ENCODE assay signal across 9 cellular contexts in genomic region chr17:75634376-75634740, GRCh38. TPM values are rescaled to one million over a fixed set of nuclear protein-coding genes. Genes with fewer than 3 reads are reported as not detected.
DNase-seq lines count a peak whose midpoint lies in the region; ATAC-seq, FAIRE-seq and TF ChIP-seq lines count a peak whose summit lies in the region.
"Had no signal": no experiment of that assay in that cellular context is flagged by ENCODE, and none has a peak within 500 bp of the region (broad histone marks: within the 10 kb centered on the region; RNA-seq: fewer than 3 reads in every experiment).

No MANE protein-coding gene starts in this region.

- H3K9me3 ChIP-seq in H1 (ENCODE audit: insufficient read depth in 2 of 2, low read depth in 1 of 2, low read length in 1 of 2), result no peaks in the 10 kb centered on the region
- no peaks in the 10 kb centered on the region for H3K9me3 ChIP-seq in mucosa of stomach (ENCODE audit: control insufficient read depth, low read length)
- no peaks in the 10 kb centered on the region for H3K9me3 ChIP-seq in tibial nerve

- CTCF ChIA-PET in RWPE1 (lab: Yijun Ruan, JAX) (interaction anchor here (0.5 to 3.3 kb wide), 22 partner anchors 8 to 848 kb away, joined by 3 to 54 read pairs (median 6); partner anchors contain the start of genes CASKIN2, MIF4GD, RECQL5 and SAP30BP), H1 (lab: Charles Lee; ENCODE audit: partially characterized antibody) (interaction anchor here (0.6 to 59.2 kb wide), 33 partner anchors 10 to 404 kb away, joined by 3 to 2200 read pairs (median 6); partner anchors contain the start of genes RECQL5, SAP30BP, SMIM5 and TSEN54)

- no peak for ATAC-seq in HG02759 (IDR thresholded peaks at IDR 0.05; ENCODE audit: unreplicated experiment)
- ATAC-seq: activated CD4-positive, CD25-positive, alpha-beta regulatory T cell treated with anti-CD3 and anti-CD28 coated beads, Interleukin-2, amount 50 U/mL, for 24 hours had no signal

- no peak overlapping the region for H3K23ac ChIP-seq in H1 (ENCODE audit: insufficient read length)

- H2AK5ac ChIP-seq in H1 (ENCODE audit: low read depth, low read length), result no peak overlapping the region

- no peak overlapping the region for H2BK15ac ChIP-seq in H1 (ENCODE audit: low read length)

- H2BK120ac ChIP-seq in H1 (replicated peaks; ENCODE audit: low read depth, low read length), result no peak overlapping the region

- TF ChIP-seq EP300 in H1 (IDR thresholded peaks at IDR 0.05; ENCODE audit: borderline replicate concordance in 1 of 2, low read depth in 2 of 2, low read length in 2 of 2), result no peak
- no peak for TF ChIP-seq EP300 in tibial nerve (IDR thresholded peaks at IDR 0.05)

- H3K79me2 ChIP-seq in H1 (ENCODE audit: control insufficient read depth in 1 of 2, insufficient read depth in 2 of 2, low read length in 2 of 2), result no peaks in the 10 kb centered on the region

- peaks cover 0 to 16% (median 11%) of the 10 kb centered on the region in 4 experiments; a peak in 5 of 7 replicates for H3K4me1 ChIP-seq in H1 (replicated peaks in 1 of 4; ENCODE audit: control insufficient read depth in 3 of 4, insufficient read depth in 4 of 4, low read length in 3 of 4)
- H3K4me1 ChIP-seq in mucosa of stomach (ENCODE audit: control insufficient read depth, insufficient read depth, low read length), result peaks cover 68% of the 10 kb centered on the region
- peaks cover 0 to 49% (median 29%) of the 10 kb centered on the region in 4 donors for H3K4me1 ChIP-seq in tibial nerve

- no peaks in the 10 kb centered on the region for H3K23me2 ChIP-seq in H1 (ENCODE audit: low read depth, low read length)

- no peak for FAIRE-seq in H1 (lab: Jason Lieb, UNC)
- FAIRE-seq: bronchial epithelial cell had no signal

- H3K4me2 ChIP-seq in H1 (ENCODE audit: insufficient read depth in 1 of 2, low read depth in 2 of 2, low read length in 2 of 2), result peak overlapping the region; percentile 20 to 45; a peak in 2 of 4 replicates

- H3K18ac ChIP-seq in H1 (ENCODE audit: extremely low read depth, low read length), result no peak overlapping the region

- 88% methylated on average over 9 of the region's 9 CpGs; no CpG with 5 or more reads in 1 of the 2 experiments for WGBS in H1 (ENCODE audit: extremely low coverage in 1 of 2, insufficient coverage in 1 of 2, insufficient read length in 1 of 2, insufficient replicate concordance in 2 of 2, low coverage in 1 of 2, low lambda C conversion rate in 2 of 2, missing lambda C conversion rate in 1 of 2), 2 experiments
- 16 to 45% methylated on average over 4 to 8 of the region's 9 CpGs for WGBS in tibial nerve, 2 donors

- no peak for DNase-seq in RWPE1 (ENCODE audit: low spot score)
- DNase-seq in H1 (ENCODE audit: low read depth in 1 of 2, low spot score in 2 of 2), result no peak
- DNase-seq in tibial nerve (ENCODE audit: low spot score in 2 of 2), result no peak
- no peak for DNase-seq in CD1c-positive myeloid dendritic cell (ENCODE audit: extremely low spot score)
- DNase-seq in activated naive CD4-positive, alpha-beta T cell treated with anti-CD3 and anti-CD28 coated beads, Interleukin-2, amount 50 U/mL, for 16 hours, result no peak

- H3K4ac ChIP-seq in H1 (replicated peaks; ENCODE audit: insufficient read length, low read depth, low read length), result no peak overlapping the region

- H3K27me3 ChIP-seq in H1 (replicated peaks in 1 of 4; ENCODE audit: control insufficient read depth in 3 of 4, extremely low read depth in 1 of 4, insufficient read depth in 3 of 4, low read length in 3 of 4), result no peaks in the 10 kb centered on the region
- no peaks in the 10 kb centered on the region for H3K27me3 ChIP-seq in mucosa of stomach (ENCODE audit: control insufficient read depth, insufficient read depth, low read length)
- H3K27me3 ChIP-seq in tibial nerve, result no peaks in the 10 kb centered on the region

- H2BK5ac ChIP-seq in H1 (ENCODE audit: low read depth, low read length), result no peak overlapping the region

- no peak overlapping the region for H4K5ac ChIP-seq in H1 (ENCODE audit: insufficient read length, low read depth, low read length)

- no peak for TF ChIP-seq CTCF in RWPE1 (conservative IDR thresholded peaks at IDR 0.05; ENCODE audit: low read depth)
- TF ChIP-seq CTCF in H1 (IDR thresholded peaks at IDR 0.05; ENCODE audit: control extremely low read depth in 1 of 3, insufficient read depth in 1 of 3, low read depth in 1 of 3, low read length in 3 of 3), result no peak
- no peak for TF ChIP-seq CTCF in tibial nerve (IDR thresholded peaks at IDR 0.05)

- no peak overlapping the region for H3K14ac ChIP-seq in H1 (ENCODE audit: insufficient read length)

- peaks cover 5 to 20% of the 10 kb centered on the region in 2 experiments for H4K20me1 ChIP-seq in H1 (replicated peaks in 1 of 2; ENCODE audit: control insufficient read depth in 1 of 2, insufficient read depth in 2 of 2, low read length in 2 of 2)

- no peaks in the 10 kb centered on the region for H3K79me1 ChIP-seq in H1 (ENCODE audit: low read depth, low read length)

- POLR2A ChIA-PET in RWPE1 (lab: Yijun Ruan, JAX; ENCODE audit: low non-redundant PET) (no interaction called here), H1 (lab: Charles Lee; ENCODE audit: partially characterized antibody) (interaction anchor here (0.8 to 3.4 kb wide), 13 partner anchors 9 to 1196 kb away, joined by 3 to 19 read pairs (median 4); partner anchors contain the start of genes RECQL5 and SAP30BP)

- H3K56ac ChIP-seq in H1 (replicated peaks; ENCODE audit: insufficient read length, low read depth, low read length), result no peak overlapping the region

- no peak overlapping the region for H2BK20ac ChIP-seq in H1 (ENCODE audit: low read length)

- H3K4me3 ChIP-seq in H1 (ENCODE audit: extremely low read depth in 1 of 4, insufficient read depth in 2 of 4, low read depth in 3 of 4, low read length in 4 of 4), result no peak overlapping the region; a peak in 2 of 8 replicates
- peak overlapping the region; percentile 78 for H3K4me3 ChIP-seq in mucosa of stomach (ENCODE audit: low read length)
- peak overlapping the region; percentile 39 to 59 (median 42) for H3K4me3 ChIP-seq in tibial nerve

- no peak overlapping the region for H2BK12ac ChIP-seq in H1 (ENCODE audit: low read depth, low read length)

- peaks cover 0 to 3% (median under 1%) of the 10 kb centered on the region in 4 experiments; a peak in 2 of 8 replicates for H3K36me3 ChIP-seq in H1 (ENCODE audit: control insufficient read depth in 2 of 4, insufficient read depth in 4 of 4, low read length in 3 of 4)
- peaks cover 12% of the 10 kb centered on the region for H3K36me3 ChIP-seq in mucosa of stomach (ENCODE audit: control insufficient read depth, insufficient read depth, low read length)
- H3K36me3 ChIP-seq in tibial nerve, result peaks cover 0 to 38% (median 0%) of the 10 kb centered on the region in 3 donors

- no peak for TF ChIP-seq RAD21 in H1 (IDR thresholded peaks at IDR 0.05 in 1 of 2, conservative IDR thresholded peaks at IDR 0.05 in 1 of 2; ENCODE audit: low read depth in 2 of 2, low read length in 2 of 2)

- peak overlapping the region; percentile 70 for H3K27ac ChIP-seq in RWPE1
- H3K27ac ChIP-seq in H1 (ENCODE audit: low read depth, low read length), result no peak overlapping the region
- H3K27ac ChIP-seq in tibial nerve, result peak overlapping the region; percentile 60 to 95 (median 88)

- TF ChIP-seq POLR2A in H1 (IDR thresholded peaks at IDR 0.05; ENCODE audit: control extremely low read depth in 1 of 2, low read depth in 2 of 2, low read length in 2 of 2), result no peak
- TF ChIP-seq POLR2A in tibial nerve (IDR thresholded peaks at IDR 0.05), result no peak

- H2AFZ ChIP-seq in H1 (ENCODE audit: low read length), result no peak overlapping the region

- no peak overlapping the region for H4K91ac ChIP-seq in H1 (replicated peaks; ENCODE audit: insufficient read length, low read length)

- H3K9ac ChIP-seq in H1 (replicated peaks in 1 of 4; ENCODE audit: extremely low read depth in 1 of 4, low read depth in 3 of 4, low read length in 3 of 4) (no peak overlapping the region), mucosa of stomach (ENCODE audit: low read length) (peak overlapping the region; percentile 90)

- no peak overlapping the region for H4K8ac ChIP-seq in H1 (ENCODE audit: extremely low read depth, insufficient read depth, low read length)

RNA-seq across cellular contexts. Expression of gene SMIM5, which starts 1.1 kb away (rescaled TPM):
- not detected in 2 replicates for total RNA-seq in H1 (2021; fragmentation: NEBNext Ultra II Directional; extraction: Animal tissue kit (Norgen Biotek cat#: 25700))
- not detected in 2 replicates for polyA plus RNA-seq in H1 (2011; rRNA removed)
- polyA plus RNA-seq in H1 (2011; cell fraction: cytosol; rRNA removed), result not detected
- polyA plus RNA-seq in H1 (2011; cell fraction: nucleus; rRNA removed), result 0.14 TPM
- 0.07 to 0.79 TPM (median 0.30 TPM) in 4 replicates for polyA plus RNA-seq in H1 (2012, experiment 1 of 2)
- polyA plus RNA-seq in H1 (2012, experiment 2 of 2), result 0.08 TPM
- polyA plus RNA-seq in H1 (2013, experiment 1 of 2), result not detected
- polyA plus RNA-seq in H1 (2013, experiment 2 of 2), result not detected
- polyA minus RNA-seq in H1 (2011; rRNA and poly(A)+ RNA removed), result not detected in 2 replicates
- not detected for polyA minus RNA-seq in H1 (2011; cell fraction: cytosol; rRNA and poly(A)+ RNA removed)
- polyA minus RNA-seq in H1 (2011; cell fraction: nucleus; rRNA and poly(A)+ RNA removed), result not detected
- 10 to 100 TPM; 17.3 to 41.1 (median 25.0) TPM for total RNA-seq in tibial nerve

RNA-seq across cellular contexts. Expression of gene RECQL5, which starts 32.6 kb away (rescaled TPM):
- 40.7 and 41.1 TPM in 2 replicates for total RNA-seq in H1 (2021; fragmentation: NEBNext Ultra II Directional; extraction: Animal tissue kit (Norgen Biotek cat#: 25700))
- 15.1 and 34.9 TPM in 2 replicates for polyA plus RNA-seq in H1 (2011; rRNA removed)
- polyA plus RNA-seq in H1 (2011; cell fraction: cytosol; rRNA removed), result 32.7 TPM
- polyA plus RNA-seq in H1 (2011; cell fraction: nucleus; rRNA removed), result 166 TPM
- polyA plus RNA-seq in H1 (2012, experiment 1 of 2), result 29.1 to 42.9 TPM (median 40.6 TPM) in 4 replicates
- polyA plus RNA-seq in H1 (2012, experiment 2 of 2), result 39.8 TPM
- 27.4 TPM for polyA plus RNA-seq in H1 (2013, experiment 1 of 2)
- 25.6 TPM for polyA plus RNA-seq in H1 (2013, experiment 2 of 2)
- 34.6 and 39.9 TPM in 2 replicates for polyA minus RNA-seq in H1 (2011; rRNA and poly(A)+ RNA removed)
- polyA minus RNA-seq in H1 (2011; cell fraction: cytosol; rRNA and poly(A)+ RNA removed), result 35.7 TPM
- polyA minus RNA-seq in H1 (2011; cell fraction: nucleus; rRNA and poly(A)+ RNA removed), result 79.5 TPM
- 10 to 100 TPM; 23.2 to 51.9 (median 34.7) TPM for total RNA-seq in tibial nerve

RNA-seq across cellular contexts. Expression of gene SAP30BP, which starts 32.8 kb away (rescaled TPM):
- 79.9 and 81.5 TPM in 2 replicates for total RNA-seq in H1 (2021; fragmentation: NEBNext Ultra II Directional; extraction: Animal tissue kit (Norgen Biotek cat#: 25700))
- polyA plus RNA-seq in H1 (2011; rRNA removed), result 63.3 and 82.1 TPM in 2 replicates
- polyA plus RNA-seq in H1 (2011; cell fraction: cytosol; rRNA removed), result 88.6 TPM
- 167 TPM for polyA plus RNA-seq in H1 (2011; cell fraction: nucleus; rRNA removed)
- polyA plus RNA-seq in H1 (2012, experiment 1 of 2), result 60.3 to 81.1 TPM (median 73.3 TPM) in 4 replicates
- 72.8 TPM for polyA plus RNA-seq in H1 (2012, experiment 2 of 2)
- 55.3 TPM for polyA plus RNA-seq in H1 (2013, experiment 1 of 2)
- polyA plus RNA-seq in H1 (2013, experiment 2 of 2), result 51.7 TPM
- 44.8 and 47.0 TPM in 2 replicates for polyA minus RNA-seq in H1 (2011; rRNA and poly(A)+ RNA removed)
- 35.2 TPM for polyA minus RNA-seq in H1 (2011; cell fraction: cytosol; rRNA and poly(A)+ RNA removed)
- 50.9 TPM for polyA minus RNA-seq in H1 (2011; cell fraction: nucleus; rRNA and poly(A)+ RNA removed)
- 100 to 1,000 TPM in 2 of 4 donors, 10 to 100 TPM in 2; 63.9 to 119 (median 95.3) TPM for total RNA-seq in tibial nerve

RNA-seq across cellular contexts. Expression of gene MYO15B, which starts 46.8 kb away (rescaled TPM):
- 11.2 and 13.8 TPM in 2 replicates for total RNA-seq in H1 (2021; fragmentation: NEBNext Ultra II Directional; extraction: Animal tissue kit (Norgen Biotek cat#: 25700))
- 7.1 and 15.1 TPM in 2 replicates for polyA plus RNA-seq in H1 (2011; rRNA removed)
- polyA plus RNA-seq in H1 (2011; cell fraction: cytosol; rRNA removed), result 12.4 TPM
- 107 TPM for polyA plus RNA-seq in H1 (2011; cell fraction: nucleus; rRNA removed)
- polyA plus RNA-seq in H1 (2012, experiment 1 of 2), result 9.4 to 17.6 TPM (median 14.5 TPM) in 4 replicates
- polyA plus RNA-seq in H1 (2012, experiment 2 of 2), result 5.4 TPM
- polyA plus RNA-seq in H1 (2013, experiment 1 of 2), result 5.8 TPM
- 4.9 TPM for polyA plus RNA-seq in H1 (2013, experiment 2 of 2)
- 4.1 and 7.9 TPM in 2 replicates for polyA minus RNA-seq in H1 (2011; rRNA and poly(A)+ RNA removed)
- polyA minus RNA-seq in H1 (2011; cell fraction: cytosol; rRNA and poly(A)+ RNA removed), result 12.5 TPM
- polyA minus RNA-seq in H1 (2011; cell fraction: nucleus; rRNA and poly(A)+ RNA removed), result 40.4 TPM
- 100 to 1,000 TPM; 150 to 327 (median 278) TPM for total RNA-seq in tibial nerve

Comparison
In these comparisons a context has a peak if more than half of its experiments do, and no peak if none do; other contexts are left out.
1. H3K4me3 ChIP-seq: peak in mucosa of stomach (single experiment) and tibial nerve (4 of 4); none in H1 (0 of 4).
2. RNA of gene SMIM5, which starts 1.1 kb away (total RNA-seq): 17.3 to 41.1 TPM in tibial nerve; not detected in H1; every median in the first group is over 10 times any median in the second.